9 cellular contexts compared by ENCODE assay signal in genomic region chr14:104876251-104876699, GRCh38. TPM values are rescaled to one million over a fixed set of nuclear protein-coding genes. Genes with fewer than 3 reads are reported as not detected.
DNase-seq lines count a peak whose midpoint lies in the region; ATAC-seq and TF ChIP-seq lines count a peak whose summit lies in the region.
"Had no signal": no experiment of that assay in that cellular context is flagged by ENCODE, and none has a peak within 500 bp of the region (broad histone marks: within the 10 kb centered on the region; RNA-seq: fewer than 3 reads in every experiment).

No MANE protein-coding gene starts in this region.

- H3K9me3 Mint-ChIP-seq in stimulated activated naive CD8-positive, alpha-beta T cell treated with anti-CD3 and anti-CD28 coated beads, Interleukin-15, amount 100 ng/mL, for 72 hours = no peaks in the 10 kb centered on the region

- H3K4me1 ChIP-seq in stomach = peaks cover 6 to 43% (median 25%) of the 10 kb centered on the region in 4 donors

- no peaks in the 10 kb centered on the region for H3K9me3 ChIP-seq in stomach

- peaks cover 34% of the 10 kb centered on the region for H3K4me1 Mint-ChIP-seq in stimulated activated naive CD8-positive, alpha-beta T cell treated with anti-CD3 and anti-CD28 coated beads, Interleukin-15, amount 100 ng/mL, for 72 hours

- TF ChIP-seq POLR2A in stomach (IDR thresholded peaks at IDR 0.05) = no peak

- 71 to 90% (median 90%) methylated on average over 3 to 8 of the region's 8 CpGs for WGBS in stomach, 5 donors

- H3K27me3 ChIP-seq in stomach = no peaks in the 10 kb centered on the region

- no peak overlapping the region for H3K4me3 ChIP-seq in stomach

- intact Hi-C loops in left ventricle myocardium superior (cut with micrococcal nuclease) = no loop called here
- intact Hi-C loops in stomach (cut with DNase I; ENCODE audit: low total_unique reads) = no loop called here

- no peak for TF ChIP-seq CTCF in stomach (IDR thresholded peaks at IDR 0.05)

- ATAC-seq in left ventricle myocardium superior (peak; percentile 17), GM21529 (IDR thresholded peaks at IDR 0.05; ENCODE audit: unreplicated experiment) (no peak)
- peak; percentile 48 for ATAC-seq in stimulated activated naive CD8-positive, alpha-beta T cell treated with anti-CD3 and anti-CD28 coated beads, Interleukin-15, amount 100 ng/mL, for 72 hours

- H3K4me3 Mint-ChIP-seq in stimulated activated naive CD8-positive, alpha-beta T cell treated with anti-CD3 and anti-CD28 coated beads, Interleukin-15, amount 100 ng/mL, for 72 hours = no peak overlapping the region

- H3K27me3 Mint-ChIP-seq in stimulated activated naive CD8-positive, alpha-beta T cell treated with anti-CD3 and anti-CD28 coated beads, Interleukin-15, amount 100 ng/mL, for 72 hours = peaks cover 16% of the 10 kb centered on the region

- H3K27ac ChIP-seq in stomach = no peak overlapping the region

- peaks cover 16 to 45% (median 44%) of the 10 kb centered on the region in 4 donors for H3K36me3 ChIP-seq in stomach

- peak; percentile 74 for DNase-seq in activated effector memory CD4-positive, alpha-beta T cell treated with anti-CD3 and anti-CD28 coated beads, Interleukin-2, amount 50 U/mL, for 16 hours
- no peak for DNase-seq in activated effector memory CD4-positive, alpha-beta T cell treated with Interleukin-2 at 50 U/mL for 16 hours
- DNase-seq in activated CD4-positive, alpha-beta T cell treated with anti-CD3 and anti-CD28 coated beads, Interleukin-2, amount 50 U/mL, for 48 hours = peak; percentile 43 to 56
- DNase-seq in left ventricle myocardium superior (peak; percentile 26), globus pallidus (ENCODE audit: low spot score) (no peak), stomach (no peak)
- peak; percentile 26 to 37 for DNase-seq in stimulated activated naive CD8-positive, alpha-beta T cell treated with anti-CD3 and anti-CD28 coated beads, Interleukin-15, amount 100 ng/mL, for 72 hours

- TF ChIP-seq EP300 in stomach (IDR thresholded peaks at IDR 0.05) = no peak

- H3K27ac Mint-ChIP-seq in stimulated activated naive CD8-positive, alpha-beta T cell treated with anti-CD3 and anti-CD28 coated beads, Interleukin-15, amount 100 ng/mL, for 72 hours = no peak overlapping the region

RNA-seq across cellular contexts. Expression of gene CEP170B, which starts 11.2 kb away (rescaled TPM):
- total RNA-seq in left ventricle myocardium superior (10.7 TPM), stomach (100 to 1,000 TPM in 1 of 5 donors, 10 to 100 TPM in 4; 12.7 to 483 (median 46.1) TPM)
- polyA plus RNA-seq in stomach = 10 to 100 TPM in 2 of 3 donors, 1 to 10 TPM in 1; 9.6 to 15.4 (median 13.2) TPM

RNA-seq across cellular contexts. Expression of gene PLD4, which starts 48.4 kb away (rescaled TPM):
- total RNA-seq in left ventricle myocardium superior (0.27 TPM), stomach (1 to 10 TPM in 1 of 5 donors, under 1 TPM in 1, not detected in 3; 0.14 to 2.6 TPM)
- 1 to 10 TPM in 1 of 3 donors, under 1 TPM in 1, not detected in 1; 0.70 to 1.7 TPM for polyA plus RNA-seq in stomach
- total RNA-seq: RPMI7951 had no signal

Comparison
In these comparisons a context has a peak if more than half of its experiments do, and no peak if none do; other contexts are left out.
1. DNase-seq: peak in activated effector memory CD4-positive, alpha-beta T cell treated with anti-CD3 and anti-CD28 coated beads, Interleukin-2, amount 50 U/mL, for 16 hours (single experiment), activated CD4-positive, alpha-beta T cell treated with anti-CD3 and anti-CD28 coated beads, Interleukin-2, amount 50 U/mL, for 48 hours (2 of 2), left ventricle myocardium superior (single experiment) and stimulated activated naive CD8-positive, alpha-beta T cell treated with anti-CD3 and anti-CD28 coated beads, Interleukin-15, amount 100 ng/mL, for 72 hours (2 of 2); none in activated effector memory CD4-positive, alpha-beta T cell treated with Interleukin-2 at 50 U/mL for 16 hours (single experiment), globus pallidus (single experiment) and stomach (single experiment).